26 cellular contexts compared by ENCODE assay signal in genomic region chr6:137190710-137191109, GRCh38. TPM values are rescaled to one million over a fixed set of nuclear protein-coding genes. Genes with fewer than 3 reads are reported as not detected.
"Had no signal": no experiment of that assay in that cellular context is flagged by ENCODE, and none has a peak within 500 bp of the region (broad histone marks: within the 10 kb centered on the region; RNA-seq: fewer than 3 reads in every experiment).

No MANE protein-coding gene starts in this region.

- H3K4me3 Mint-ChIP-seq: central memory CD8-positive, alpha-beta T cell; effector memory CD8-positive, alpha-beta T cell; naive thymus-derived CD8-positive, alpha-beta T cell had no signal

- H3K27ac Mint-ChIP-seq: effector memory CD8-positive, alpha-beta T cell; naive thymus-derived CD8-positive, alpha-beta T cell had no signal

- H3K4me1 ChIP-seq: foreskin keratinocyte, psoas muscle, right lobe of liver, tibial artery had no signal

- H3K36me3 ChIP-seq: esophagus squamous epithelium, neutrophil, right lobe of liver, spleen, tibial artery had no signal

- ATAC-seq: effector memory CD8-positive, alpha-beta T cell; foreskin keratinocyte; left cardiac atrium; naive thymus-derived CD8-positive, alpha-beta T cell; psoas muscle; right lobe of liver had no signal

- H3K4me3 ChIP-seq: esophagus squamous epithelium, mucosa of descending colon, psoas muscle, right lobe of liver, spleen, tibial artery had no signal

- H3K27me3 Mint-ChIP-seq: central memory CD8-positive, alpha-beta T cell; effector memory CD8-positive, alpha-beta T cell had no signal

- H3K27me3 ChIP-seq: esophagus squamous epithelium, foreskin keratinocyte, neutrophil, right lobe of liver, spleen, tibial artery had no signal

- FAIRE-seq: kidney had no signal

- H3K9me3 ChIP-seq: right lobe of liver, tibial artery had no signal

- H3K27ac ChIP-seq: foreskin keratinocyte, neutrophil, psoas muscle, right lobe of liver, spleen, tibial artery had no signal

- DNase-seq: cortex of kidney; effector memory CD8-positive, alpha-beta T cell; esophagus squamous epithelium; foreskin keratinocyte; kidney; left cardiac atrium; mammary epithelial cell; mucosa of descending colon; naive thymus-derived CD8-positive, alpha-beta T cell; psoas muscle; retina; right lobe of liver; spleen; stimulated activated CD4-positive, alpha-beta T cell treated with anti-CD3 and anti-CD28 coated beads, Interleukin-15, amount 100 ng/mL, for 24 hours; stimulated activated CD4-positive, alpha-beta T cell treated with anti-CD3 and anti-CD28 coated beads, Interleukin-1b, Interleukin-23, amount 100 ng/mL, for 48 hours; stimulated activated naive CD4-positive, alpha-beta T cell; tibial artery had no signal

- H3K9me3 Mint-ChIP-seq: effector memory CD8-positive, alpha-beta T cell had no signal

RNA-seq across cellular contexts. Expression of gene IL22RA2, which starts 17.3 kb away (rescaled TPM):
- total RNA-seq: epithelial cell of proximal tubule; esophagus squamous epithelium; foreskin keratinocyte; kidney; left cardiac atrium; mammary epithelial cell; mucosa of descending colon; naive thymus-derived CD8-positive, alpha-beta T cell; osteoblast; psoas muscle; right lobe of liver; skeletal muscle tissue; temporal lobe; urinary bladder had no signal
- polyA plus RNA-seq: foreskin keratinocyte; liver; mammary epithelial cell; naive thymus-derived CD8-positive, alpha-beta T cell; neural cell; psoas muscle; urinary bladder had no signal
